In genomic region chr1:41718444-41719028, GRCh38 we compare ENCODE assay signal across 16 cellular contexts.
DNase-seq lines count a peak whose midpoint lies in the region; ATAC-seq and TF ChIP-seq lines count a peak whose summit lies in the region.
"Had no signal": no experiment of that assay in that cellular context is flagged by ENCODE, and none has a peak within 500 bp of the region (broad histone marks: within the 10 kb centered on the region; RNA-seq: fewer than 3 reads in every experiment).

No MANE protein-coding gene starts in this region.

- no peaks in the 10 kb centered on the region for H3K36me3 Mint-ChIP-seq in stimulated activated effector memory CD8-positive, alpha-beta T cell treated with anti-CD3 and anti-CD28 coated beads, Interleukin-12 subunit alpha, Interleukin-12 subunit beta, amount 100 ng/mL, for 72 hours
- no peaks in the 10 kb centered on the region for H3K36me3 Mint-ChIP-seq in neural progenitor cell

- H3F3A ChIP-seq in neural progenitor cell (ENCODE audit: low read depth) = no peaks in the 10 kb centered on the region

- H3K4me3 Mint-ChIP-seq in stimulated activated effector memory CD8-positive, alpha-beta T cell treated with anti-CD3 and anti-CD28 coated beads, Interleukin-12 subunit alpha, Interleukin-12 subunit beta, amount 100 ng/mL, for 72 hours = no peak overlapping the region
- H3K4me3 Mint-ChIP-seq in neural progenitor cell = no peak overlapping the region

- H4K20me1 ChIP-seq in neural progenitor cell (ENCODE audit: low read depth) = no peaks in the 10 kb centered on the region

- no peak overlapping the region for H3K9ac ChIP-seq in neural progenitor cell

- H3K79me2 ChIP-seq in neural progenitor cell (ENCODE audit: low read depth) = no peaks in the 10 kb centered on the region

- no peak overlapping the region for H3K4me3 ChIP-seq in neural progenitor cell
- H3K4me3 ChIP-seq: SJCRH30 had no signal

- no peaks in the 10 kb centered on the region for H3K36me3 ChIP-seq in neural progenitor cell
- H3K36me3 ChIP-seq: SJCRH30 had no signal

- no peaks in the 10 kb centered on the region for H3K9me3 ChIP-seq in neural progenitor cell (ENCODE audit: low read depth)

- H3K27ac ChIP-seq in foreskin keratinocyte (no peak overlapping the region), neural progenitor cell (no peak overlapping the region)
- H3K27ac ChIP-seq: C4-2B, SJCRH30 had no signal

- H3K4me1 Mint-ChIP-seq in stimulated activated effector memory CD8-positive, alpha-beta T cell treated with anti-CD3 and anti-CD28 coated beads, Interleukin-12 subunit alpha, Interleukin-12 subunit beta, amount 100 ng/mL, for 72 hours = peaks cover 59% of the 10 kb centered on the region
- H3K4me1 Mint-ChIP-seq in neural progenitor cell = peaks cover 23% of the 10 kb centered on the region

- peaks cover 11% of the 10 kb centered on the region for H3K4me1 ChIP-seq in foreskin keratinocyte
- no peaks in the 10 kb centered on the region for H3K4me1 ChIP-seq in neural progenitor cell

- H3K27ac Mint-ChIP-seq in stimulated activated effector memory CD8-positive, alpha-beta T cell treated with anti-CD3 and anti-CD28 coated beads, Interleukin-12 subunit alpha, Interleukin-12 subunit beta, amount 100 ng/mL, for 72 hours = peak overlapping the region; percentile 32
- no peak overlapping the region for H3K27ac Mint-ChIP-seq in neural progenitor cell

- H3K27me3 ChIP-seq in foreskin keratinocyte = peaks cover 12% of the 10 kb centered on the region
- no peaks in the 10 kb centered on the region for H3K27me3 ChIP-seq in neural progenitor cell

- H3K9me3 Mint-ChIP-seq in stimulated activated effector memory CD8-positive, alpha-beta T cell treated with anti-CD3 and anti-CD28 coated beads, Interleukin-12 subunit alpha, Interleukin-12 subunit beta, amount 100 ng/mL, for 72 hours = no peaks in the 10 kb centered on the region
- no peaks in the 10 kb centered on the region for H3K9me3 Mint-ChIP-seq in neural progenitor cell

- peak; percentile 23 for DNase-seq in NCI-H2171 treated with DMSO at 0.1 percent for 48 hours (lab: John Stamatoyannopoulos, UW)
- DNase-seq in NCI-H2171 (lab: John Stamatoyannopoulos, UW) = no peak
- DNase-seq in NCI-H69 (lab: John Stamatoyannopoulos, UW) = peak; percentile 20
- DNase-seq in foreskin keratinocyte = peak; percentile 21 to 40
- DNase-seq in stimulated activated effector memory CD8-positive, alpha-beta T cell treated with anti-CD3 and anti-CD28 coated beads, Interleukin-12 subunit alpha, Interleukin-12 subunit beta, amount 100 ng/mL, for 72 hours (ENCODE audit: low spot score in 2 of 2) = no peak
- DNase-seq in germinal center (ENCODE audit: low spot score) = no peak
- DNase-seq in T1000 (lab: John Stamatoyannopoulos, UW) = no peak
- DNase-seq in neural progenitor cell (ENCODE audit: low spot score) = no peak
- DNase-seq: 8988T, COR-L47, KG1, NCI-H1092, NCI-H446, NCI-H748 treated with DMSO at 0.1 percent for 48 hours, SJCRH30 had no signal

- H3K4me2 ChIP-seq in neural progenitor cell = no peak overlapping the region

- ATAC-seq in foreskin keratinocyte = no peak
- no peak for ATAC-seq in stimulated activated effector memory CD8-positive, alpha-beta T cell treated with anti-CD3 and anti-CD28 coated beads, Interleukin-12 subunit alpha, Interleukin-12 subunit beta, amount 100 ng/mL, for 72 hours

- TF ChIP-seq CTCF in foreskin keratinocyte (conservative IDR thresholded peaks at IDR 0.05) = no peak
- TF ChIP-seq CTCF in neural progenitor cell (IDR thresholded peaks at IDR 0.05) = no peak

- H3K27me3 Mint-ChIP-seq in neural progenitor cell (ENCODE audit: insufficient read depth, low read depth) = peaks cover 6% of the 10 kb centered on the region

- H2AFZ ChIP-seq in neural progenitor cell (replicated peaks) = no peak overlapping the region

Comparison
In these comparisons a context has a peak if more than half of its experiments do, and no peak if none do; other contexts are left out.
1. DNase-seq: peak in NCI-H2171 treated with DMSO at 0.1 percent for 48 hours (single experiment), NCI-H69 (single experiment) and foreskin keratinocyte (2 of 2); none in NCI-H2171 (single experiment), stimulated activated effector memory CD8-positive, alpha-beta T cell treated with anti-CD3 and anti-CD28 coated beads, Interleukin-12 subunit alpha, Interleukin-12 subunit beta, amount 100 ng/mL, for 72 hours (0 of 2), germinal center (single experiment), T1000 (single experiment) and neural progenitor cell (single experiment).